Comparison of ENCODE assay signal across 34 cellular contexts in genomic region chr6:114319749-114320148, GRCh38. TPM values are rescaled to one million over a fixed set of nuclear protein-coding genes. Genes with fewer than 3 reads are reported as not detected.
"Had no signal": no experiment of that assay in that cellular context is flagged by ENCODE, and none has a peak within 500 bp of the region (broad histone marks: within the 10 kb centered on the region; RNA-seq: fewer than 3 reads in every experiment).

No MANE protein-coding gene starts in this region.

- ATAC-seq: activated CD4-positive, alpha-beta T cell treated with anti-CD3 and anti-CD28 coated beads for 36 hours; activated CD8-positive, alpha-beta memory T cell treated with anti-CD3 and anti-CD28 coated beads, Interleukin-2, amount 10 ng/mL, durations not matched to agents 7 days and 5 days; activated CD8-positive, alpha-beta T cell treated with anti-CD3 and anti-CD28 coated beads, Interleukin-2, amount 10 ng/mL, durations not matched to agents 7 days and 5 days; activated naive CD4-positive, alpha-beta T cell treated with anti-CD3 and anti-CD28 coated beads, Interleukin-2, amount 50 U/mL, for 72 hours; esophagus mucosa; T-helper 17 cell had no signal

- H3K27ac ChIP-seq: ascending aorta, breast epithelium, cardiac muscle cell, colonic mucosa, WERI-Rb-1 had no signal

- H3K4me1 ChIP-seq: ascending aorta, breast epithelium, colonic mucosa had no signal

- H3K36me3 ChIP-seq: ascending aorta, breast epithelium, cardiac muscle cell, colonic mucosa, WERI-Rb-1 had no signal

- H3K4me3 Mint-ChIP-seq: activated CD4-positive, alpha-beta memory T cell treated with anti-CD3 and anti-CD28 coated beads for 36 hours; activated CD4-positive, alpha-beta T cell treated with anti-CD3 and anti-CD28 coated beads for 36 hours; activated CD4-positive, alpha-beta T cell treated with anti-CD3 and anti-CD28 coated beads, Interleukin-2, amount 10 ng/mL, durations not matched to agents 24 days and 14 days; activated CD8-positive, alpha-beta memory T cell treated with anti-CD3 and anti-CD28 coated beads, Interleukin-2, amount 10 ng/mL, durations not matched to agents 7 days and 5 days; activated CD8-positive, alpha-beta T cell treated with anti-CD3 and anti-CD28 coated beads, Interleukin-2, amount 10 ng/mL, durations not matched to agents 7 days and 5 days; activated naive CD4-positive, alpha-beta T cell treated with anti-CD3 and anti-CD28 coated beads, Interleukin-2, amount 10 ng/mL, durations not matched to agents 7 days and 5 days; activated naive CD8-positive, alpha-beta T cell treated with anti-CD3 and anti-CD28 coated beads, Interleukin-2, amount 10 ng/mL, durations not matched to agents 7 days and 5 days; brain; endodermal cell; T-helper 17 cell; T-helper 2 cell treated with Interferon-gamma antibody and Interleukin-4, amounts not matched to agents 5 μg/mL and 100 μg/mL, for 36 hours had no signal

- H3K4me1 Mint-ChIP-seq: activated CD4-positive, alpha-beta T cell treated with anti-CD3 and anti-CD28 coated beads for 36 hours; activated CD4-positive, alpha-beta T cell treated with anti-CD3 and anti-CD28 coated beads, Interleukin-2, amount 10 ng/mL, durations not matched to agents 24 days and 14 days; activated CD8-positive, alpha-beta memory T cell treated with anti-CD3 and anti-CD28 coated beads, Interleukin-2, amount 10 ng/mL, durations not matched to agents 7 days and 5 days; activated naive CD4-positive, alpha-beta T cell treated with anti-CD3 and anti-CD28 coated beads, Interleukin-2, amount 10 ng/mL, durations not matched to agents 7 days and 5 days; activated naive CD8-positive, alpha-beta T cell treated with anti-CD3 and anti-CD28 coated beads, Interleukin-2, amount 10 ng/mL, durations not matched to agents 7 days and 5 days; T-helper 17 cell had no signal

- H3K4me3 ChIP-seq: ascending aorta, breast epithelium, cardiac muscle cell, colonic mucosa had no signal

- H3K27ac Mint-ChIP-seq: activated CD4-positive, alpha-beta memory T cell treated with anti-CD3 and anti-CD28 coated beads for 36 hours; activated CD4-positive, alpha-beta T cell treated with anti-CD3 and anti-CD28 coated beads for 36 hours; activated CD4-positive, alpha-beta T cell treated with anti-CD3 and anti-CD28 coated beads, Interleukin-2, amount 10 ng/mL, durations not matched to agents 24 days and 14 days; activated CD8-positive, alpha-beta memory T cell treated with anti-CD3 and anti-CD28 coated beads, Interleukin-2, amount 10 ng/mL, durations not matched to agents 7 days and 5 days; activated CD8-positive, alpha-beta T cell treated with anti-CD3 and anti-CD28 coated beads, Interleukin-2, amount 10 ng/mL, durations not matched to agents 7 days and 5 days; activated naive CD4-positive, alpha-beta T cell treated with anti-CD3 and anti-CD28 coated beads, Interleukin-2, amount 10 ng/mL, durations not matched to agents 7 days and 5 days; activated naive CD4-positive, alpha-beta T cell treated with anti-CD3 and anti-CD28 coated beads, Interleukin-2, amount 50 U/mL, for 72 hours; activated naive CD8-positive, alpha-beta T cell treated with anti-CD3 and anti-CD28 coated beads, Interleukin-2, amount 10 ng/mL, durations not matched to agents 7 days and 5 days; brain; endodermal cell; T-helper 17 cell; T-helper 2 cell treated with Interferon-gamma antibody and Interleukin-4, amounts not matched to agents 5 μg/mL and 100 μg/mL, for 36 hours had no signal

- H3K9me3 Mint-ChIP-seq: activated CD4-positive, alpha-beta memory T cell treated with anti-CD3 and anti-CD28 coated beads for 36 hours; activated CD4-positive, alpha-beta T cell treated with anti-CD3 and anti-CD28 coated beads, Interleukin-2, amount 10 ng/mL, durations not matched to agents 24 days and 14 days; activated naive CD4-positive, alpha-beta T cell treated with anti-CD3 and anti-CD28 coated beads, Interleukin-2, amount 10 ng/mL, durations not matched to agents 7 days and 5 days; activated naive CD4-positive, alpha-beta T cell treated with anti-CD3 and anti-CD28 coated beads, Interleukin-2, amount 50 U/mL, for 72 hours; activated naive CD8-positive, alpha-beta T cell treated with anti-CD3 and anti-CD28 coated beads, Interleukin-2, amount 10 ng/mL, durations not matched to agents 7 days and 5 days; brain; endodermal cell; T-helper 2 cell treated with Interferon-gamma antibody and Interleukin-4, amounts not matched to agents 5 μg/mL and 100 μg/mL, for 36 hours had no signal

- DNase-seq: activated CD4-positive, alpha-beta memory T cell treated with anti-CD3 and anti-CD28 coated beads for 36 hours; activated CD4-positive, alpha-beta T cell treated with anti-CD3 and anti-CD28 coated beads for 36 hours; activated CD4-positive, alpha-beta T cell treated with anti-CD3 and anti-CD28 coated beads, Interleukin-2, amount 10 ng/mL, durations not matched to agents 24 days and 14 days; activated CD4-positive, CD25-positive, alpha-beta regulatory T cell; activated CD4-positive, CD25-positive, alpha-beta regulatory T cell treated with anti-CD3 and anti-CD28 coated beads, Interleukin-2, amount 50 U/mL, for 72 hours; activated CD8-positive, alpha-beta memory T cell treated with anti-CD3 and anti-CD28 coated beads, Interleukin-2, amount 10 ng/mL, durations not matched to agents 7 days and 5 days; activated CD8-positive, alpha-beta memory T cell treated with anti-CD3 and anti-CD28 coated beads, Interleukin-2, amount 50 U/mL, for 4 hours; activated CD8-positive, alpha-beta T cell treated with anti-CD3 and anti-CD28 coated beads, Interleukin-2, amount 10 ng/mL, durations not matched to agents 7 days and 5 days; activated gamma-delta T cell; activated naive CD4-positive, alpha-beta T cell; activated naive CD4-positive, alpha-beta T cell treated with anti-CD3 and anti-CD28 coated beads, Interleukin-2, amount 10 ng/mL, durations not matched to agents 7 days and 5 days; activated naive CD8-positive, alpha-beta T cell treated with anti-CD3 and anti-CD28 coated beads, Interleukin-2, amount 10 ng/mL, durations not matched to agents 7 days and 5 days; activated T-cell treated with anti-CD3 and anti-CD28 coated beads, Interleukin-2, amount 50 U/mL, for 1 hour; activated T-cell treated with anti-CD3 and anti-CD28 coated beads, Interleukin-2, amount 50 U/mL, for 48 hours; central memory CD4-positive, alpha-beta T cell; cerebellar nuclear complex; colonic mucosa; effector memory CD4-positive, alpha-beta T cell; endodermal cell; foreskin fibroblast; head of caudate nucleus; T-helper 1 cell; T-helper 17 cell; T1000; WERI-Rb-1 had no signal

- H3K27me3 Mint-ChIP-seq: activated CD4-positive, alpha-beta memory T cell treated with anti-CD3 and anti-CD28 coated beads for 36 hours; activated CD4-positive, alpha-beta T cell treated with anti-CD3 and anti-CD28 coated beads for 36 hours; activated CD4-positive, alpha-beta T cell treated with anti-CD3 and anti-CD28 coated beads, Interleukin-2, amount 10 ng/mL, durations not matched to agents 24 days and 14 days; activated CD8-positive, alpha-beta memory T cell treated with anti-CD3 and anti-CD28 coated beads, Interleukin-2, amount 10 ng/mL, durations not matched to agents 7 days and 5 days; activated naive CD4-positive, alpha-beta T cell treated with anti-CD3 and anti-CD28 coated beads, Interleukin-2, amount 10 ng/mL, durations not matched to agents 7 days and 5 days; activated naive CD8-positive, alpha-beta T cell treated with anti-CD3 and anti-CD28 coated beads, Interleukin-2, amount 10 ng/mL, durations not matched to agents 7 days and 5 days had no signal

- H3K27me3 ChIP-seq: ascending aorta, breast epithelium, cardiac muscle cell, colonic mucosa had no signal

- H3K9me3 ChIP-seq: ascending aorta, breast epithelium, colonic mucosa had no signal

- H3K36me3 Mint-ChIP-seq: activated CD4-positive, alpha-beta memory T cell treated with anti-CD3 and anti-CD28 coated beads for 36 hours; activated CD8-positive, alpha-beta memory T cell treated with anti-CD3 and anti-CD28 coated beads, Interleukin-2, amount 10 ng/mL, durations not matched to agents 7 days and 5 days; activated naive CD4-positive, alpha-beta T cell treated with anti-CD3 and anti-CD28 coated beads, Interleukin-2, amount 10 ng/mL, durations not matched to agents 7 days and 5 days; activated naive CD4-positive, alpha-beta T cell treated with anti-CD3 and anti-CD28 coated beads, Interleukin-2, amount 50 U/mL, for 72 hours; activated naive CD8-positive, alpha-beta T cell treated with anti-CD3 and anti-CD28 coated beads, Interleukin-2, amount 10 ng/mL, durations not matched to agents 7 days and 5 days; brain had no signal

RNA-seq across cellular contexts. Expression of gene HS3ST5, which starts 23.1 kb away (rescaled TPM):
- total RNA-seq: activated CD4-positive, alpha-beta memory T cell treated with anti-CD3 and anti-CD28 coated beads for 36 hours; activated CD4-positive, alpha-beta T cell treated with anti-CD3 and anti-CD28 coated beads for 36 hours; activated CD4-positive, alpha-beta T cell treated with anti-CD3 and anti-CD28 coated beads, Interleukin-2, amount 10 ng/mL, durations not matched to agents 24 days and 14 days; activated CD8-positive, alpha-beta memory T cell treated with anti-CD3 and anti-CD28 coated beads for 36 hours; activated CD8-positive, alpha-beta memory T cell treated with anti-CD3 and anti-CD28 coated beads, Interleukin-2, amount 10 ng/mL, durations not matched to agents 7 days and 5 days; activated CD8-positive, alpha-beta T cell treated with anti-CD3 and anti-CD28 coated beads, Interleukin-2, amount 10 ng/mL, durations not matched to agents 7 days and 5 days; activated naive CD4-positive, alpha-beta T cell treated with anti-CD3 and anti-CD28 coated beads, Interleukin-2, amount 50 U/mL, for 72 hours; activated naive CD8-positive, alpha-beta T cell treated with anti-CD3 and anti-CD28 coated beads, Interleukin-2, amount 10 ng/mL, durations not matched to agents 7 days and 5 days; ascending aorta; breast epithelium; dermis microvascular lymphatic vessel endothelial cell; esophagus mucosa; T-helper 17 cell had no signal
